Comparison of ENCODE assay signal across 10 cellular contexts in genomic region chr17:81187120-81187519, GRCh38. TPM values are rescaled to one million over a fixed set of nuclear protein-coding genes. Genes with fewer than 3 reads are reported as not detected.
"Had no signal": no experiment of that assay in that cellular context is flagged by ENCODE, and none has a peak within 500 bp of the region (broad histone marks: within the 10 kb centered on the region; RNA-seq: fewer than 3 reads in every experiment).

No MANE protein-coding gene starts in this region.

- H3K9ac ChIP-seq: GM23248 had no signal

- H3K4me1 ChIP-seq: HAP-1 had no signal

- H3K4me3 ChIP-seq: GM23248, HAP-1 had no signal

- H3K27me3 Mint-ChIP-seq: IgD-negative memory B cell had no signal

- H3K27ac Mint-ChIP-seq: HFFc6, IgD-negative memory B cell had no signal

- H3K9me3 ChIP-seq: HAP-1 had no signal

- H3K4me3 Mint-ChIP-seq: HFFc6, IgD-negative memory B cell had no signal

- H3K4me1 Mint-ChIP-seq: IgD-negative memory B cell had no signal

- DNase-seq: GM23248, GOT3, H7, HFFc6 had no signal

- H3K9me3 Mint-ChIP-seq: HFFc6, IgD-negative memory B cell had no signal

- H3K36me3 Mint-ChIP-seq: IgD-negative memory B cell had no signal

- ATAC-seq: HepG2 had no signal

- H2AFZ ChIP-seq: GM23248 had no signal

- H3K27ac ChIP-seq: GM23248, HL-60 had no signal

RNA-seq across cellular contexts. Expression of gene PVALEF, which starts 21.8 kb away (rescaled TPM):
- total RNA-seq: GM23248, H4, H7, HFFc6, HT1080 had no signal
- polyA plus RNA-seq: GM23248, IgD-negative memory B cell had no signal
